In the genomic region with DNA sequence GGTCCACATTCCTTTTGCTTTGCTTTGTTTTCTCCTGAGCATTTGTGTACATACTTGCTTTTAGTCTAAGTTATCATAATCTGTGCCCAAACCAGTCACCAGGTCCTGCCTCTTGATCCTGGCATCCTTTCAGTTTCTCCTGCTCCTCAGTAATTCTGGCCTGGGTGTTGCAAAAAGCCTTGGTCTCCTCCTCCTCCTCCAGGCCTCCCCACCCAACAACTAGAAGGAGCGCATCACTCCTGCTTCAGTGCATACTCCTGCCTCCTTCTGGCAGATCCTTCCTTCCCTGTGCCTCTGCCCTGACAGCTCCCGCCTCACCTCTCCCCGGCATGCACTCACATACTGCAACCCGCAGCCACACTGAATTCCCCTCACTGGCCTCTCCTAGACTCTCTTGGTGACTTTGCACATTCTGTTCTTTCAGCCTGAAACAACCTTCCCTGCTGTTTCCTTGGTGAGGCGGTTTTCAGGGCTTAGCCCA, we compare ENCODE assay signal across 1 cellular context.
TF ChIP-seq lines count a peak whose summit lies in the region.

No MANE protein-coding gene starts in this region.

TF ChIP-seq in A549, 52 proteins besides CTCF, POLR2A, EP300 and RAD21:
- TF ChIP-seq JUN (IDR thresholded peaks at IDR 0.05) = no peak
- TF ChIP-seq MYC (IDR thresholded peaks at IDR 0.05; ENCODE audit: borderline replicate concordance, low read length) = no peak
- TF ChIP-seq ESRRA (IDR thresholded peaks at IDR 0.05; ENCODE audit: borderline replicate concordance, low read length) = no peak
- no peak for TF ChIP-seq HOXB13 (CRISPR knock-in tag; IDR thresholded peaks at IDR 0.05; ENCODE audit: low read depth)
- no peak for TF ChIP-seq REST (IDR thresholded peaks at IDR 0.05)
- TF ChIP-seq MAX (IDR thresholded peaks at IDR 0.05) = no peak
- TF ChIP-seq SMC3 (IDR thresholded peaks at IDR 0.05) = peak; percentile 19; the same call in 1 of the 3 replicates
